10 cellular contexts compared by ENCODE assay signal in genomic region chr10:51748959-51749358, GRCh38. TPM values are rescaled to one million over a fixed set of nuclear protein-coding genes. Genes with fewer than 3 reads are reported as not detected.
DNase-seq lines count a peak whose midpoint lies in the region; ATAC-seq and TF ChIP-seq lines count a peak whose summit lies in the region.
"Had no signal": no experiment of that assay in that cellular context is flagged by ENCODE, and none has a peak within 500 bp of the region (broad histone marks: within the 10 kb centered on the region; RNA-seq: fewer than 3 reads in every experiment).

No MANE protein-coding gene starts in this region.

- H3K23ac ChIP-seq in IMR-90 (ENCODE audit: low read depth, low read length) = no peak overlapping the region

- H3K27me3 Mint-ChIP-seq in mesothelial cell of epicardium (ENCODE audit: low read depth) = no peaks in the 10 kb centered on the region
- H3K27me3 Mint-ChIP-seq: CD4-positive, CD25-positive, alpha-beta regulatory T cell had no signal

- no peak overlapping the region for H3K9ac ChIP-seq in IMR-90 (ENCODE audit: low read depth, low read length)
- H3K9ac ChIP-seq: BLaER1 treated with 17β-estradiol and CSF1 and Interleukin-3, amounts not matched to agents 10 nM and 100 nM had no signal

- H3K9me3 Mint-ChIP-seq in mesothelial cell of epicardium = no peaks in the 10 kb centered on the region

- H3K9me1 ChIP-seq in IMR-90 (ENCODE audit: insufficient read depth, low read length) = peaks cover 5% of the 10 kb centered on the region; the same call in 1 of the 2 replicates

- peak overlapping the region; percentile 41; the same call in 1 of the 2 replicates for H3K27ac ChIP-seq in IMR-90 (ENCODE audit: insufficient read depth, low read length)
- H3K27ac ChIP-seq in effector memory CD4-positive, alpha-beta T cell (ENCODE audit: insufficient read depth, low read length, poor library complexity, severe bottlenecking) = no peak overlapping the region
- H3K27ac ChIP-seq: BLaER1 treated with 17β-estradiol and CSF1 and Interleukin-3, amounts not matched to agents 10 nM and 100 nM had no signal

- H2BK20ac ChIP-seq in IMR-90 (ENCODE audit: low read depth, low read length) = no peak overlapping the region; the same call in 1 of the 2 replicates

- ATAC-seq in IMR-90 (ENCODE audit: low read depth) (peak; percentile 94), GM21390 (IDR thresholded peaks at IDR 0.05; ENCODE audit: unreplicated experiment) (no peak)

- no peak overlapping the region for H4K8ac ChIP-seq in IMR-90 (ENCODE audit: low read depth in 2 of 2, low read length in 2 of 2)

- no peak overlapping the region; the same call in 1 of the 2 replicates for H4K5ac ChIP-seq in IMR-90 (ENCODE audit: low read depth, low read length)

- H2AK9ac ChIP-seq in IMR-90 (replicated peaks; ENCODE audit: low read depth, low read length, poor library complexity) = no peak overlapping the region

- TF ChIP-seq POLR2A in IMR-90 (IDR thresholded peaks at IDR 0.05; ENCODE audit: low read depth, low read length) = no peak

- H3K56ac ChIP-seq in IMR-90 (ENCODE audit: extremely low read depth, insufficient read depth, low read length) = no peak overlapping the region

- no TSS peak for BruUV-seq in IMR-90 (replicated peaks; lab: Mats Ljungman, UMichigan)

- TF ChIP-seq CTCF in AG10803 (conservative IDR thresholded peaks at IDR 0.05; ENCODE audit: low read length) = no peak
- TF ChIP-seq CTCF in IMR-90 (conservative IDR thresholded peaks at IDR 0.05; ENCODE audit: low read depth, low read length) = no peak
- no peak for TF ChIP-seq CTCF in mesothelial cell of epicardium (IDR thresholded peaks at IDR 0.05; ENCODE audit: unreplicated experiment)

- no CpG with 5 or more reads among the region's 1 CpG for WGBS in IMR-90 (ENCODE audit: extremely low coverage in 2 of 2, insufficient read length in 1 of 2), 2 experiments

- H3K4me3 ChIP-seq in AG10803 (ENCODE audit: low read length) (no peak overlapping the region), IMR-90 (ENCODE audit: insufficient read depth, low read depth, low read length) (no peak overlapping the region)
- no peak overlapping the region for H3K4me3 ChIP-seq in effector memory CD4-positive, alpha-beta T cell (ENCODE audit: insufficient read depth, low read depth, low read length, poor library complexity, severe bottlenecking)
- H3K4me3 ChIP-seq: BLaER1 treated with 17β-estradiol and CSF1 and Interleukin-3, amounts not matched to agents 10 nM and 100 nM; HAP-1 had no signal

- H3K4me1 Mint-ChIP-seq in mesothelial cell of epicardium = peaks cover 54% of the 10 kb centered on the region
- H3K4me1 Mint-ChIP-seq: CD4-positive, CD25-positive, alpha-beta regulatory T cell had no signal

- no peak overlapping the region for H2BK15ac ChIP-seq in IMR-90 (ENCODE audit: low read depth, low read length)

- in situ Hi-C loops in IMR-90 (cut with MboI; ENCODE audit: low sequenced_read_pairs) = no loop called here

- H4K20me1 ChIP-seq in IMR-90 (ENCODE audit: insufficient read depth, low read length) = no peaks in the 10 kb centered on the region
- H4K20me1 ChIP-seq: BLaER1 treated with 17β-estradiol and CSF1 and Interleukin-3, amounts not matched to agents 10 nM and 100 nM had no signal

- peak overlapping the region; percentile 56; the same call in 1 of the 2 replicates for H2AK5ac ChIP-seq in IMR-90 (ENCODE audit: low read depth, low read length)

- H3K18ac ChIP-seq in IMR-90 (ENCODE audit: low read depth, low read length) = no peak overlapping the region

- DNase-seq in AG10803 (ENCODE audit: low read depth) (peak; percentile 52), IMR-90 (peak; percentile 65), fibroblast of gingiva (ENCODE audit: low read depth) (peak; percentile 44), mesothelial cell of epicardium (ENCODE audit: low spot score in 2 of 2, unreplicated experiment in 2 of 2) (no peak), occipital lobe (lab: John Stamatoyannopoulos, UW) (no peak)
- no peak for DNase-seq in effector memory CD4-positive, alpha-beta T cell
- DNase-seq: CD4-positive, CD25-positive, alpha-beta regulatory T cell had no signal

- no peak overlapping the region for H3K14ac ChIP-seq in IMR-90 (replicated peaks; ENCODE audit: low read depth, low read length)

- CTCF ChIA-PET in IMR-90 (lab: Yijun Ruan, JAX) = no interaction called here

- H2BK5ac ChIP-seq in IMR-90 (ENCODE audit: low read depth, low read length, poor library complexity, severe bottlenecking) = peak overlapping the region; percentile 48

- H3K36me3 ChIP-seq in IMR-90 (ENCODE audit: control insufficient read depth, insufficient read depth, low read length) = no peaks in the 10 kb centered on the region
- no peaks in the 10 kb centered on the region for H3K36me3 ChIP-seq in effector memory CD4-positive, alpha-beta T cell (ENCODE audit: control insufficient read depth, insufficient read depth, low read length)
- H3K36me3 ChIP-seq: BLaER1 treated with 17β-estradiol and CSF1 and Interleukin-3, amounts not matched to agents 10 nM and 100 nM; HAP-1 had no signal

- dilution Hi-C loops in IMR-90 (cut with HindIII; ENCODE audit: low sequenced_read_pairs, unreplicated experiment) = no loop called here

- H2BK120ac ChIP-seq in IMR-90 (ENCODE audit: low read depth, low read length) = no peak overlapping the region

- H4K91ac ChIP-seq in IMR-90 (ENCODE audit: insufficient read depth, low read depth, low read length) = no peak overlapping the region

- peak overlapping the region; percentile 62 for H3K27ac Mint-ChIP-seq in mesothelial cell of epicardium
- H3K27ac Mint-ChIP-seq: CD4-positive, CD25-positive, alpha-beta regulatory T cell had no signal

- no peaks in the 10 kb centered on the region for H3K27me3 ChIP-seq in IMR-90 (ENCODE audit: control insufficient read depth, insufficient read depth, low read length)
- no peaks in the 10 kb centered on the region for H3K27me3 ChIP-seq in effector memory CD4-positive, alpha-beta T cell (replicated peaks; ENCODE audit: control insufficient read depth, insufficient read depth, low read length, poor library complexity, severe bottlenecking)
- H3K27me3 ChIP-seq: BLaER1 treated with 17β-estradiol and CSF1 and Interleukin-3, amounts not matched to agents 10 nM and 100 nM had no signal

- no peaks in the 10 kb centered on the region; a peak in 1 of 4 replicates for H3K79me1 ChIP-seq in IMR-90 (ENCODE audit: low read depth in 1 of 2, low read length in 2 of 2)

- intact Hi-C loops in IMR-90 (cut with micrococcal nuclease) = no loop called here

- H3K9me3 ChIP-seq in IMR-90 (ENCODE audit: control insufficient read depth, insufficient read depth, low read length) = no peaks in the 10 kb centered on the region
- H3K9me3 ChIP-seq in effector memory CD4-positive, alpha-beta T cell (ENCODE audit: control insufficient read depth, low read length) = no peaks in the 10 kb centered on the region
- H3K9me3 ChIP-seq: BLaER1 treated with 17β-estradiol and CSF1 and Interleukin-3, amounts not matched to agents 10 nM and 100 nM; HAP-1 had no signal

- no peaks in the 10 kb centered on the region for H3K36me3 Mint-ChIP-seq in mesothelial cell of epicardium
- H3K36me3 Mint-ChIP-seq: CD4-positive, CD25-positive, alpha-beta regulatory T cell had no signal

- TF ChIP-seq RAD21 in IMR-90 (IDR thresholded peaks at IDR 0.05; ENCODE audit: low read length) = no peak

- H3K4ac ChIP-seq in IMR-90 (ENCODE audit: low read depth, low read length) = no peak overlapping the region

- 0 out of 2 replicates have a peak overlapping the region, but pooled peaks have one; percentile 67 for H3K4me2 ChIP-seq in IMR-90 (ENCODE audit: low read depth, low read length)
- H3K4me2 ChIP-seq: BLaER1 treated with 17β-estradiol and CSF1 and Interleukin-3, amounts not matched to agents 10 nM and 100 nM had no signal

- POLR2A ChIA-PET in IMR-90 (lab: Charles Lee; ENCODE audit: unreplicated experiment) = no interaction called here

- no peak overlapping the region for H3K4me3 Mint-ChIP-seq in mesothelial cell of epicardium
- H3K4me3 Mint-ChIP-seq: CD4-positive, CD25-positive, alpha-beta regulatory T cell had no signal

- no peak overlapping the region for H2AFZ ChIP-seq in IMR-90 (replicated peaks; ENCODE audit: low read length, poor library complexity)

- peaks cover 4% of the 10 kb centered on the region for H3K4me1 ChIP-seq in IMR-90 (ENCODE audit: control insufficient read depth, insufficient read depth, low read length)
- H3K4me1 ChIP-seq in effector memory CD4-positive, alpha-beta T cell (ENCODE audit: control insufficient read depth, insufficient read depth, low read length, poor library complexity, severe bottlenecking) = no peaks in the 10 kb centered on the region
- H3K4me1 ChIP-seq: HAP-1 had no signal

TF ChIP-seq in IMR-90, 13 proteins besides CTCF, POLR2A, EP300 and RAD21:
- no peak for TF ChIP-seq BHLHE40 (IDR thresholded peaks at IDR 0.05; ENCODE audit: low read depth, low read length)
- TF ChIP-seq RCOR1 (IDR thresholded peaks at IDR 0.05; ENCODE audit: insufficient replicate concordance, low read length) = no peak
- TF ChIP-seq MXI1 (IDR thresholded peaks at IDR 0.05; ENCODE audit: borderline replicate concordance, low read depth, low read length) = no peak
- TF ChIP-seq CEBPB (IDR thresholded peaks at IDR 0.05; ENCODE audit: low read depth, low read length) = peak; percentile 86
TF ChIP-seq in IMR-90: peak in this region for 1.

RNA-seq across cellular contexts. Expression of gene CSTF2T, which starts 49.6 kb away (rescaled TPM):
- total RNA-seq in IMR-90 (2012; rRNA removed) (18.6 and 22.5 TPM in 2 replicates), mesothelial cell of epicardium (23.3 to 23.9 TPM (median 23.8 TPM) in 3 replicates), occipital lobe (46.0 TPM)
- 5.4 and 7.2 TPM in 2 replicates for polyA plus RNA-seq in IMR-90 (2012; rRNA removed)
- polyA plus RNA-seq in IMR-90 (2012; cell fraction: cytosol; rRNA removed) = 1.7 and 3.9 TPM in 2 replicates
- 0.94 and 2.2 TPM in 2 replicates for polyA plus RNA-seq in IMR-90 (2012; cell fraction: nucleus; rRNA removed; ENCODE audit: low replicate concordance)

Comparison
In these comparisons a context has a peak if more than half of its experiments do, and no peak if none do; other contexts are left out.
1. DNase-seq: peak in AG10803 (single experiment), IMR-90 (single experiment) and fibroblast of gingiva (single experiment); none in mesothelial cell of epicardium (0 of 2), occipital lobe (single experiment) and effector memory CD4-positive, alpha-beta T cell (0 of 3).